ENCODE assay signal across 17 cellular contexts in the genomic region with DNA sequence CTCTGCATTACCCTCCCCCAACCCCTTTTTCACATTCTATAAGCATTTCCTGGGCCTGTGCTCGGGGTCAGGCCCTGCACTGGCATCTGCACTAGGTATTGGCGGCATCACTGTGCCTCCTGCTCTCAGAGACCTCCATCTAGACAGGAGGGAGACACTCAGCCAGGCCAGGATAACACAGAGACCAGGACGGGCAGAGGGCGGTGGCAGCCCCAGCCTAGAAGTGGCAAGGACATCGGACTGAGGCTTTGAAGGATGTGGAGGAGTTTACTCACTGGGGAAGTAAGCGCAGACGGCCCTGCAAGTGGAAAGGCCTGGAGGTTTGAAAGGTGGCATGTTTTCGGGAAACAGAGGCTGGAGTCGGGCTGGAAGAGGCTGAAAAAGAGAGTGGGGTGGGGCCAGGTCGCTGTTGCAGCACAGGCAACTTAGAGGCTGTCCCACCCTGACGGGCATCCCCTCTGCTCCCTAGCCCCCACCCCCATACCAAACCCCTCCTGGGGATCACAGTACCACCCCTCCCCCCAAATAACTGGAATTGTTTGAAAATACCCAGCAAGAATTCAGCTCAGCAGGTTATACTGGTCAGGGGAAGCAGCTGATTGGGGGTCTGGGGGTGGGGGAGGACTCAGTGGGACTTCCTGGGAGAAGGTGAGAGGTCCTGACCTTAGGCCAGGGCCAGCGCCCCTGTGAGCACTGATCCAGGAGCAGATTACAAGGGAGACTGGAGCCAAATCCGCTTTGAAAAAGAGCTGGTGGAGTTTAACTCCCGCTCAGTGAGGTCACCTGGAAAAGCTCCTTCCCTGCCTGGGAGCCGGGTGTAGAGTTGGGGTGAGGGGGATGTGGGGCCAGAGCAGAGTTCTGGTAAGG.
DNase-seq lines count a peak whose midpoint lies in the region; FAIRE-seq and TF ChIP-seq lines count a peak whose summit lies in the region.
"Had no signal": no experiment of that assay in that cellular context is flagged by ENCODE, and none has a peak within 500 bp of the region (broad histone marks: within the 10 kb centered on the region; RNA-seq: fewer than 3 reads in every experiment).

No MANE protein-coding gene starts in this region.

- peak overlapping the region; percentile 71 for H4K91ac ChIP-seq in mesenchymal stem cell (ENCODE audit: low read length)

- H3K9me3 ChIP-seq in HEK293 (ENCODE audit: control insufficient read depth, insufficient read depth, low read depth, low read length) (no peaks in the 10 kb centered on the region), astrocyte (ENCODE audit: insufficient read depth, low read depth, low read length) (no peaks in the 10 kb centered on the region), mesenchymal stem cell (ENCODE audit: control insufficient read depth, low read length) (no peaks in the 10 kb centered on the region), ascending aorta (no peaks in the 10 kb centered on the region)

- DNase-seq in astrocyte (ENCODE audit: low read depth) (no peak), mesenchymal stem cell (no peak), activated T-cell treated with anti-CD3 and anti-CD28 coated beads for 4 hours (no peak), ascending aorta (ENCODE audit: low spot score in 2 of 2) (no peak), OCI-M1 (lab: John Stamatoyannopoulos, UW) (no peak), GM12892 (ENCODE audit: insufficient read length) (no peak)
- DNase-seq: CD4-positive, CD25-positive, alpha-beta regulatory T cell; DMS53; GOT3; IMR-90; Karpas-422; MM.1S; NCI-H1092 treated with DMSO at 0.1 percent for 48 hours; NCI-H2081 treated with DMSO at 0.1 percent for 48 hours; NCI-H510A treated with DMSO at 0.1 percent for 48 hours; SHP77 treated with DMSO at 0.1 percent for 48 hours had no signal

- no peak overlapping the region for H3K4me2 ChIP-seq in astrocyte (ENCODE audit: low read length)
- H3K4me2 ChIP-seq in mesenchymal stem cell (ENCODE audit: low read length, poor library complexity, severe bottlenecking), result no peak overlapping the region

- H3K27me3 ChIP-seq in astrocyte (ENCODE audit: insufficient read depth, low read length) (peaks cover 6% of the 10 kb centered on the region), mesenchymal stem cell (ENCODE audit: control insufficient read depth in 1 of 2, insufficient read depth in 1 of 2, low read length in 2 of 2) (peaks cover 65 to 81% of the 10 kb centered on the region in 2 experiments), ascending aorta (no peaks in the 10 kb centered on the region)

- H2BK5ac ChIP-seq in mesenchymal stem cell (ENCODE audit: low read depth, low read length, poor library complexity, severe bottlenecking), result no peak overlapping the region

- peaks cover 37% of the 10 kb centered on the region for H3K27me3 Mint-ChIP-seq in astrocyte (ENCODE audit: low read depth, unreplicated experiment)
- H3K27me3 Mint-ChIP-seq: CD4-positive, CD25-positive, alpha-beta regulatory T cell had no signal

- FAIRE-seq in astrocyte (lab: Jason Lieb, UNC) (no peak), GM12892 (lab: Jason Lieb, UNC) (no peak)

- peak overlapping the region in 1 of 2 experiments; percentile 74 for H3K23ac ChIP-seq in mesenchymal stem cell (ENCODE audit: low read length in 2 of 2)

- no peak overlapping the region for H3K4me3 Mint-ChIP-seq in astrocyte (ENCODE audit: unreplicated experiment)
- H3K4me3 Mint-ChIP-seq: CD4-positive, CD25-positive, alpha-beta regulatory T cell had no signal

- H2AK5ac ChIP-seq in mesenchymal stem cell (ENCODE audit: low read length, severe bottlenecking), result no peak overlapping the region

- H3K36me3 ChIP-seq in HEK293 (ENCODE audit: control insufficient read depth in 2 of 2, insufficient read depth in 1 of 2, low read length in 2 of 2) (no peaks in the 10 kb centered on the region), astrocyte (ENCODE audit: insufficient read depth, low read length) (no peaks in the 10 kb centered on the region), mesenchymal stem cell (ENCODE audit: control insufficient read depth in 1 of 2, insufficient read depth in 2 of 2, low read depth in 1 of 2, low read length in 2 of 2) (no peaks in the 10 kb centered on the region), ascending aorta (no peaks in the 10 kb centered on the region)

- peak overlapping the region; percentile 6 for H3K27ac Mint-ChIP-seq in astrocyte (ENCODE audit: unreplicated experiment)
- H3K27ac Mint-ChIP-seq: CD4-positive, CD25-positive, alpha-beta regulatory T cell had no signal

- peak overlapping the region; percentile 46 to 49 for H3K18ac ChIP-seq in mesenchymal stem cell (ENCODE audit: low read depth in 1 of 2, low read length in 2 of 2)

- H3K36me3 Mint-ChIP-seq in astrocyte (ENCODE audit: low read depth, unreplicated experiment), result no peaks in the 10 kb centered on the region
- H3K36me3 Mint-ChIP-seq: CD4-positive, CD25-positive, alpha-beta regulatory T cell had no signal

- peak overlapping the region; percentile 76 for H4K8ac ChIP-seq in mesenchymal stem cell (ENCODE audit: low read length)

- no peak overlapping the region for H3K27ac ChIP-seq in HEK293 (ENCODE audit: extremely low read depth, low read depth, low read length)
- no peak overlapping the region for H3K27ac ChIP-seq in astrocyte (ENCODE audit: low read depth, low read length)
- H3K27ac ChIP-seq in mesenchymal stem cell (ENCODE audit: low read length, poor library complexity, severe bottlenecking), result no peak overlapping the region
- no peak overlapping the region for H3K27ac ChIP-seq in ascending aorta

- intact Hi-C loops in ascending aorta (cut with DNase I), result no loop called here

- no peaks in the 10 kb centered on the region for H3K79me2 ChIP-seq in astrocyte (ENCODE audit: insufficient read depth, low read length)

- no peaks in the 10 kb centered on the region for H3K4me1 ChIP-seq in HEK293 (ENCODE audit: control insufficient read depth, insufficient read depth, low read length)
- H3K4me1 ChIP-seq in astrocyte (ENCODE audit: insufficient read depth, low read length), result peaks cover 3% of the 10 kb centered on the region
- H3K4me1 ChIP-seq in mesenchymal stem cell (ENCODE audit: control insufficient read depth, insufficient read depth, low read depth, low read length), result peaks cover 14% of the 10 kb centered on the region
- no peaks in the 10 kb centered on the region for H3K4me1 ChIP-seq in ascending aorta

- H3K4me1 Mint-ChIP-seq in astrocyte (ENCODE audit: low read depth, unreplicated experiment), result peaks cover 23% of the 10 kb centered on the region
- H3K4me1 Mint-ChIP-seq: CD4-positive, CD25-positive, alpha-beta regulatory T cell had no signal

- POLR2A ChIA-PET in HEK293 (lab: Yijun Ruan, JAX), result interaction anchor here (0.7 kb wide), 1 partner anchor 150 kb away, joined by 5 read pairs; no protein-coding TSS in a partner anchor

- H3K9me3 Mint-ChIP-seq in astrocyte (ENCODE audit: unreplicated experiment), result no peaks in the 10 kb centered on the region

- H3K9ac ChIP-seq in astrocyte (ENCODE audit: low read length) (no peak overlapping the region), mesenchymal stem cell (ENCODE audit: low read length) (no peak overlapping the region)

- H2BK15ac ChIP-seq in mesenchymal stem cell (ENCODE audit: low read depth, poor library complexity, severe bottlenecking), result peak overlapping the region; percentile 21

- peak overlapping the region; percentile 13 to 60 for H3K4ac ChIP-seq in mesenchymal stem cell (ENCODE audit: low read depth in 1 of 2, low read length in 2 of 2)

- H3K14ac ChIP-seq in mesenchymal stem cell (ENCODE audit: low read length in 2 of 2), result peak overlapping the region in 1 of 2 experiments; percentile 57

- no peaks in the 10 kb centered on the region for H3K79me1 ChIP-seq in mesenchymal stem cell (replicated peaks; ENCODE audit: low read length, poor library complexity, severe bottlenecking)

- no peak overlapping the region for H3K4me3 ChIP-seq in HEK293 (ENCODE audit: low read depth, low read length)
- no peak overlapping the region for H3K4me3 ChIP-seq in astrocyte (ENCODE audit: insufficient read depth, low read depth, low read length)
- H3K4me3 ChIP-seq in mesenchymal stem cell (ENCODE audit: insufficient read depth in 1 of 2, low read depth in 1 of 2, low read length in 2 of 2), result no peak overlapping the region
- no peak overlapping the region for H3K4me3 ChIP-seq in ascending aorta

- TF ChIP-seq POLR2A in GM12892 (IDR thresholded peaks at IDR 0.05; ENCODE audit: low read depth, low read length), result no peak

- H4K20me1 ChIP-seq in astrocyte (ENCODE audit: insufficient read depth, low read length), result no peaks in the 10 kb centered on the region

- CTCF ChIA-PET in HEK293 (lab: Yijun Ruan, JAX), result interaction anchor here (0.5 to 0.7 kb wide), 3 partner anchors 38 to 1480 kb away, joined by 3 to 4 read pairs (median 4); no protein-coding TSS in a partner anchor

- peak overlapping the region; percentile 59 to 72 for H2BK12ac ChIP-seq in mesenchymal stem cell (ENCODE audit: low read length in 2 of 2)

- WGBS in mesenchymal stem cell, result 64% methylated on average over 13 of the region's 15 CpGs

- H2AFZ ChIP-seq in astrocyte (ENCODE audit: low read depth, low read length), result no peak overlapping the region
- no peak overlapping the region for H2AFZ ChIP-seq in mesenchymal stem cell (ENCODE audit: low read depth, low read length)

- H2BK120ac ChIP-seq in mesenchymal stem cell (ENCODE audit: low read depth, low read length), result no peak overlapping the region

- no peak for TF ChIP-seq CTCF in HEK293 (tag by site-specific recombination; IDR thresholded peaks at IDR 0.05)
- no peak for TF ChIP-seq CTCF in astrocyte (IDR thresholded peaks at IDR 0.05; ENCODE audit: insufficient read depth, low read depth, low read length)
- TF ChIP-seq CTCF in ascending aorta (IDR thresholded peaks at IDR 0.05), result no peak

TF ChIP-seq in HEK293, 187 proteins besides CTCF, POLR2A, EP300 and RAD21:
- TF ChIP-seq ZFP3 (tag by site-specific recombination; IDR thresholded peaks at IDR 0.05; ENCODE audit: low read depth) (peak; percentile 61), KLF9 (tag by site-specific recombination; IDR thresholded peaks at IDR 0.05; ENCODE audit: low read depth) (no peak)
